Comparison of ENCODE assay signal across 36 cellular contexts in genomic region chr14:45766247-45766646, GRCh38.
"Had no signal": no experiment of that assay in that cellular context is flagged by ENCODE, and none has a peak within 500 bp of the region (broad histone marks: within the 10 kb centered on the region; RNA-seq: fewer than 3 reads in every experiment).

No MANE protein-coding gene starts in this region.

- H3K27me3 ChIP-seq: MG63 had no signal

- DNase-seq: Kasumi-1, MG63, MM.1S, MV-4-11, NCI-H1048, NCI-H1092, NCI-H1092 treated with DMSO at 0.1 percent for 48 hours, NCI-H1105, NCI-H1105 treated with DMSO at 0.1 percent for 48 hours, NCI-H1417, NCI-H1417 treated with DMSO at 0.1 percent for 48 hours, NCI-H1436, NCI-H1436 treated with DMSO at 0.1 percent for 48 hours, NCI-H146, NCI-H1694, NCI-H1694 treated with DMSO at 0.1 percent for 48 hours, NCI-H187, NCI-H187 treated with DMSO at 0.1 percent for 48 hours, NCI-H1930, NCI-H2029, NCI-H2029 treated with DMSO at 0.1 percent for 48 hours, NCI-H2081, NCI-H2081 treated with DMSO at 0.1 percent for 48 hours, NCI-H2107, NCI-H2171, NCI-H2171 treated with DMSO at 0.1 percent for 48 hours, NCI-H2227 treated with DMSO at 0.1 percent for 48 hours, NCI-H226, NCI-H345, NCI-H446, NCI-H446 treated with DMSO at 0.1 percent for 48 hours, NCI-H510A, NCI-H510A treated with DMSO at 0.1 percent for 48 hours, NCI-H524, NCI-H524 treated with DMSO at 0.1 percent for 48 hours, NCI-H526 had no signal

- H3K4me3 ChIP-seq: MG63 had no signal

- H3K9me3 ChIP-seq: MG63 had no signal

- H3K36me3 ChIP-seq: MG63 had no signal
